In the genomic region with DNA sequence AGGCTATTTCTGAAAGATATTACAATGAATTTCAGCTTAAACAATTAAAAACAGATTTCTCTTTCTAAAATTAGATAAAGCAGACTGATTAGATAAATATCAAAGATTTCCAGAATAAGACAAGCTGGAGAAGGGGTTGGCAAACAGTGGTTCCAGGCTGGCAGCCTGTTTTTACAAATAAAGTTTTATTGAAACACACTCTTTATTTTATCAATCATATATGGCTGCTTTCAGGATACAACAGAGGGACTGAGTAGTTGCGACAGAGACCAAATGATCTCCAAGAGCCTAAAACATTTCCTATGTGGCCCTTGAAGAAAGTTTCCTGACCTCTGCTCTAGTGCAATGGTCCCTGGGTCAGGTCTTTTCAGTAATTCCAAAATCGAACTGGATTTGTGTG, we compare ENCODE assay signal across 37 cellular contexts.
"Had no signal": no experiment of that assay in that cellular context is flagged by ENCODE, and none has a peak within 500 bp of the region (broad histone marks: within the 10 kb centered on the region; RNA-seq: fewer than 3 reads in every experiment).

No MANE protein-coding gene starts in this region.

- H3K27me3 ChIP-seq: adrenal gland, body of pancreas, breast epithelium, cardiac muscle cell, colonic mucosa, foreskin keratinocyte, gastrocnemius medialis, heart left ventricle had no signal

- H3K4me1 ChIP-seq: adrenal gland, breast epithelium, heart left ventricle had no signal

- H3K27ac ChIP-seq: adrenal gland, breast epithelium, cardiac muscle cell, colonic mucosa, gastrocnemius medialis, heart left ventricle, WERI-Rb-1 had no signal

- H3K9me3 ChIP-seq: adrenal gland, body of pancreas, breast epithelium, colonic mucosa had no signal

- H3K27ac Mint-ChIP-seq: activated B cell treated with CpG ODN at 0.5 μM for 24 hours; activated CD4-positive, alpha-beta memory T cell treated with anti-CD3 and anti-CD28 coated beads for 36 hours; activated CD4-positive, alpha-beta T cell treated with anti-CD3 and anti-CD28 coated beads for 36 hours; activated CD4-positive, alpha-beta T cell treated with anti-CD3 and anti-CD28 coated beads, Interleukin-2, amount 10 ng/mL, durations not matched to agents 24 days and 14 days; activated CD8-positive, alpha-beta memory T cell treated with anti-CD3 and anti-CD28 coated beads, Interleukin-2, amount 10 ng/mL, durations not matched to agents 7 days and 5 days; activated CD8-positive, alpha-beta T cell treated with anti-CD3 and anti-CD28 coated beads, Interleukin-2, amount 10 ng/mL, durations not matched to agents 7 days and 5 days; activated naive CD4-positive, alpha-beta T cell treated with anti-CD3 and anti-CD28 coated beads for 36 hours; activated naive CD4-positive, alpha-beta T cell treated with anti-CD3 and anti-CD28 coated beads, Interleukin-2, amount 50 U/mL, for 24 hours; activated naive CD8-positive, alpha-beta T cell treated with anti-CD3 and anti-CD28 coated beads for 36 hours; activated naive CD8-positive, alpha-beta T cell treated with anti-CD3 and anti-CD28 coated beads, Interleukin-2, amount 50 U/mL, for 24 hours; activated T-helper 1 cell treated with anti-CD3 and anti-CD28 coated beads, Interleukin-12 subunit alpha, Interleukin-12 subunit beta, Interleukin-2, Interleukin-4 antibody, amounts not matched to agents 30 ng/mL and 10 ng/mL and 1 ng/mL, durations not matched to agents 14 hours and 24 hours and 36 hours; activated T-helper 2 cell treated with anti-CD3 and anti-CD28 coated beads, Interferon-gamma antibody, Interleukin-2, Interleukin-4, amounts not matched to agents 10 μg/mL and 5 μg/mL and 100 μg/mL, durations not matched to agents 14 hours and 24 hours and 36 hours; T-helper 17 cell; T-helper 2 cell treated with Interferon-gamma antibody and Interleukin-4, amounts not matched to agents 5 μg/mL and 100 μg/mL, for 36 hours had no signal

- H3K36me3 ChIP-seq: adrenal gland, breast epithelium, cardiac muscle cell, colonic mucosa, gastrocnemius medialis, heart left ventricle, WERI-Rb-1 had no signal

- H3K4me1 Mint-ChIP-seq: activated B cell treated with CpG ODN at 0.5 μM for 24 hours; activated naive CD4-positive, alpha-beta T cell treated with anti-CD3 and anti-CD28 coated beads, Interleukin-2, amount 50 U/mL, for 24 hours; T-helper 17 cell had no signal

- H3K9me3 Mint-ChIP-seq: activated B cell treated with CpG ODN at 0.5 μM for 24 hours; activated CD4-positive, alpha-beta memory T cell treated with anti-CD3 and anti-CD28 coated beads for 36 hours; activated CD4-positive, alpha-beta T cell treated with anti-CD3 and anti-CD28 coated beads, Interleukin-2, amount 10 ng/mL, durations not matched to agents 24 days and 14 days; activated naive CD4-positive, alpha-beta T cell treated with anti-CD3 and anti-CD28 coated beads for 36 hours; activated naive CD4-positive, alpha-beta T cell treated with anti-CD3 and anti-CD28 coated beads, Interleukin-2, amount 50 U/mL, for 24 hours; activated naive CD8-positive, alpha-beta T cell treated with anti-CD3 and anti-CD28 coated beads for 36 hours; activated naive CD8-positive, alpha-beta T cell treated with anti-CD3 and anti-CD28 coated beads, Interleukin-2, amount 50 U/mL, for 24 hours; activated T-helper 1 cell treated with anti-CD3 and anti-CD28 coated beads, Interleukin-12 subunit alpha, Interleukin-12 subunit beta, Interleukin-2, Interleukin-4 antibody, amounts not matched to agents 30 ng/mL and 10 ng/mL and 1 ng/mL, durations not matched to agents 14 hours and 24 hours and 36 hours; activated T-helper 2 cell treated with anti-CD3 and anti-CD28 coated beads, Interferon-gamma antibody, Interleukin-2, Interleukin-4, amounts not matched to agents 10 μg/mL and 5 μg/mL and 100 μg/mL, durations not matched to agents 14 hours and 24 hours and 36 hours; T-helper 2 cell treated with Interferon-gamma antibody and Interleukin-4, amounts not matched to agents 5 μg/mL and 100 μg/mL, for 36 hours had no signal

- H3K4me3 ChIP-seq: adrenal gland, body of pancreas, breast epithelium, cardiac muscle cell, colonic mucosa, gastrocnemius medialis, heart left ventricle had no signal

- DNase-seq: activated B cell treated with CpG ODN at 0.5 μM for 24 hours; activated CD4-positive, alpha-beta memory T cell treated with anti-CD3 and anti-CD28 coated beads for 36 hours; activated CD4-positive, alpha-beta T cell treated with anti-CD3 and anti-CD28 coated beads for 36 hours; activated CD4-positive, alpha-beta T cell treated with anti-CD3 and anti-CD28 coated beads, Interleukin-2, amount 10 ng/mL, durations not matched to agents 24 days and 14 days; activated CD4-positive, CD25-positive, alpha-beta regulatory T cell treated with anti-CD3 and anti-CD28 coated beads, Interleukin-2, amount 50 U/mL, for 72 hours; activated CD8-positive, alpha-beta memory T cell treated with anti-CD3 and anti-CD28 coated beads, Interleukin-2, amount 10 ng/mL, durations not matched to agents 7 days and 5 days; activated CD8-positive, alpha-beta memory T cell treated with anti-CD3 and anti-CD28 coated beads, Interleukin-2, amount 50 U/mL, for 4 hours; activated CD8-positive, alpha-beta T cell treated with anti-CD3 and anti-CD28 coated beads, Interleukin-2, amount 10 ng/mL, durations not matched to agents 7 days and 5 days; activated effector memory CD4-positive, alpha-beta T cell treated with anti-CD3 and anti-CD28 coated beads, Interleukin-2, amount 50 U/mL, for 16 hours; activated naive CD4-positive, alpha-beta T cell treated with anti-CD3 and anti-CD28 coated beads for 36 hours; activated naive CD8-positive, alpha-beta T cell treated with anti-CD3 and anti-CD28 coated beads for 36 hours; activated naive CD8-positive, alpha-beta T cell treated with anti-CD3 and anti-CD28 coated beads, Interleukin-2, amount 50 U/mL, for 24 hours; activated T-cell treated with anti-CD3 and anti-CD28 coated beads, Interleukin-2, amount 50 U/mL, for 1 hour; activated T-cell treated with anti-CD3 and anti-CD28 coated beads, Interleukin-2, amount 50 U/mL, for 48 hours; adrenal gland; amygdala; aorta; body of pancreas; central memory CD4-positive, alpha-beta T cell; cerebellar nuclear complex; effector CD8-positive, alpha-beta T cell; foreskin keratinocyte; gastrocnemius medialis; glutamatergic neuron; heart left ventricle; T-helper 1 cell; T-helper 17 cell; T1000; WERI-Rb-1 had no signal

- H3K36me3 Mint-ChIP-seq: activated CD4-positive, alpha-beta memory T cell treated with anti-CD3 and anti-CD28 coated beads for 36 hours; activated CD8-positive, alpha-beta memory T cell treated with anti-CD3 and anti-CD28 coated beads, Interleukin-2, amount 10 ng/mL, durations not matched to agents 7 days and 5 days; activated naive CD4-positive, alpha-beta T cell treated with anti-CD3 and anti-CD28 coated beads, Interleukin-2, amount 50 U/mL, for 24 hours; activated naive CD8-positive, alpha-beta T cell treated with anti-CD3 and anti-CD28 coated beads for 36 hours had no signal

- ATAC-seq: activated CD4-positive, alpha-beta T cell treated with anti-CD3 and anti-CD28 coated beads for 36 hours; activated CD8-positive, alpha-beta T cell treated with anti-CD3 and anti-CD28 coated beads, Interleukin-2, amount 10 ng/mL, durations not matched to agents 7 days and 5 days; activated naive CD8-positive, alpha-beta T cell treated with anti-CD3 and anti-CD28 coated beads, Interleukin-2, amount 50 U/mL, for 24 hours; body of pancreas; esophagus mucosa; gastrocnemius medialis; T-helper 17 cell had no signal

- H3K4me3 Mint-ChIP-seq: activated B cell treated with CpG ODN at 0.5 μM for 24 hours; activated CD4-positive, alpha-beta memory T cell treated with anti-CD3 and anti-CD28 coated beads for 36 hours; activated CD4-positive, alpha-beta T cell treated with anti-CD3 and anti-CD28 coated beads for 36 hours; activated CD4-positive, alpha-beta T cell treated with anti-CD3 and anti-CD28 coated beads, Interleukin-2, amount 10 ng/mL, durations not matched to agents 24 days and 14 days; activated CD8-positive, alpha-beta memory T cell treated with anti-CD3 and anti-CD28 coated beads, Interleukin-2, amount 10 ng/mL, durations not matched to agents 7 days and 5 days; activated CD8-positive, alpha-beta T cell treated with anti-CD3 and anti-CD28 coated beads, Interleukin-2, amount 10 ng/mL, durations not matched to agents 7 days and 5 days; activated naive CD4-positive, alpha-beta T cell treated with anti-CD3 and anti-CD28 coated beads for 36 hours; activated naive CD4-positive, alpha-beta T cell treated with anti-CD3 and anti-CD28 coated beads, Interleukin-2, amount 50 U/mL, for 24 hours; activated naive CD8-positive, alpha-beta T cell treated with anti-CD3 and anti-CD28 coated beads for 36 hours; activated naive CD8-positive, alpha-beta T cell treated with anti-CD3 and anti-CD28 coated beads, Interleukin-2, amount 50 U/mL, for 24 hours; activated T-helper 1 cell treated with anti-CD3 and anti-CD28 coated beads, Interleukin-12 subunit alpha, Interleukin-12 subunit beta, Interleukin-2, Interleukin-4 antibody, amounts not matched to agents 30 ng/mL and 10 ng/mL and 1 ng/mL, durations not matched to agents 14 hours and 24 hours and 36 hours; T-helper 17 cell; T-helper 2 cell treated with Interferon-gamma antibody and Interleukin-4, amounts not matched to agents 5 μg/mL and 100 μg/mL, for 36 hours had no signal
